Comparison of ENCODE assay signal across 8 cellular contexts in genomic region chr6:37819802-37820712, GRCh38. TPM values are rescaled to one million over a fixed set of nuclear protein-coding genes. Genes with fewer than 3 reads are reported as not detected.
DNase-seq lines count a peak whose midpoint lies in the region; TF ChIP-seq lines count a peak whose summit lies in the region.

No MANE protein-coding gene starts in this region.

- H3K36me3 ChIP-seq in MG63 = peaks cover 9% of the 10 kb centered on the region

- H3K27me3 ChIP-seq in MG63 = no peaks in the 10 kb centered on the region

- TF ChIP-seq CTCF in GM12865 (IDR thresholded peaks at IDR 0.05; ENCODE audit: insufficient read depth, low read depth, low read length, missing control alignments) = no peak
- no peak for TF ChIP-seq CTCF in chondrocyte (IDR thresholded peaks at IDR 0.05)
- no peak for TF ChIP-seq CTCF in GM20000 (IDR thresholded peaks at IDR 0.05; ENCODE audit: extremely low read depth, missing control alignments)

- no peaks in the 10 kb centered on the region for H3K9me3 ChIP-seq in MG63

- no peaks in the 10 kb centered on the region for H3K36me3 Mint-ChIP-seq in chondrocyte (ENCODE audit: low read depth)

- H3K4me3 ChIP-seq in GM12865 (ENCODE audit: low read depth, low read length) = peak overlapping the region; percentile 96
- H3K4me3 ChIP-seq in MG63 = peak overlapping the region; percentile 98

- peak overlapping the region; percentile 94 for H3K4me3 Mint-ChIP-seq in chondrocyte (ENCODE audit: unreplicated experiment)

- peak overlapping the region; percentile 99 for H3K27ac Mint-ChIP-seq in chondrocyte (ENCODE audit: unreplicated experiment)

- no peaks in the 10 kb centered on the region for H3K27me3 Mint-ChIP-seq in chondrocyte (ENCODE audit: low read depth)

- no peaks in the 10 kb centered on the region for H3K9me3 Mint-ChIP-seq in chondrocyte (ENCODE audit: low read depth)

- peaks cover 51% of the 10 kb centered on the region for H3K4me1 Mint-ChIP-seq in chondrocyte (ENCODE audit: low read depth)

- DNase-seq in GM12865 (ENCODE audit: low read depth) = peak; percentile 66
- peak; percentile 92 for DNase-seq in MG63
- DNase-seq in activated CD4-positive, CD25-positive, alpha-beta regulatory T cell treated with anti-CD3 and anti-CD28 coated beads, Interleukin-2, amount 50 U/mL, for 72 hours = peak; percentile 43
- DNase-seq in chondrocyte (ENCODE audit: low spot score) = no peak
- peak; percentile 69 for DNase-seq in kidney glomerular epithelial cell (lab: John Stamatoyannopoulos, UW)
- peak; percentile 7 to 12 for DNase-seq in stimulated activated CD4-positive, alpha-beta T cell treated with anti-CD3 and anti-CD28 coated beads, Interleukin-1b, Interleukin-23, amount 100 ng/mL, for 1 hour (ENCODE audit: low read depth in 2 of 2)
- DNase-seq in middle frontal gyrus (ENCODE audit: extremely low spot score, low spot score) = no peak
- DNase-seq in GM20000 (ENCODE audit: low spot score) = no peak

RNA-seq across cellular contexts. Expression of gene ZFAND3, which starts 0.5 kb away (rescaled TPM):
- total RNA-seq in MG63 (2014; rRNA removed; shearing (Covaris generic); ENCODE audit: low replicate concordance) = 26.2 and 31.0 TPM in 2 replicates
- total RNA-seq in chondrocyte = 62.8 to 99.6 TPM (median 98.5 TPM) in 3 replicates

Comparison
In these comparisons a context has a peak if more than half of its experiments do, and no peak if none do; other contexts are left out.
1. DNase-seq: peak in GM12865 (single experiment), MG63 (single experiment), activated CD4-positive, CD25-positive, alpha-beta regulatory T cell treated with anti-CD3 and anti-CD28 coated beads, Interleukin-2, amount 50 U/mL, for 72 hours (single experiment), kidney glomerular epithelial cell (single experiment) and stimulated activated CD4-positive, alpha-beta T cell treated with anti-CD3 and anti-CD28 coated beads, Interleukin-1b, Interleukin-23, amount 100 ng/mL, for 1 hour (2 of 2); none in chondrocyte (single experiment), middle frontal gyrus (single experiment) and GM20000 (single experiment).